12 cellular contexts compared by ENCODE assay signal in genomic region chr11:33266418-33267215, GRCh38. TPM values are rescaled to one million over a fixed set of nuclear protein-coding genes. Genes with fewer than 3 reads are reported as not detected.
A peak's percentile ranks its signal among the peaks of the same experiment; 100 is the strongest.
DNase-seq lines count a peak whose midpoint lies in the region; ATAC-seq and TF ChIP-seq lines count a peak whose summit lies in the region.
"Had no signal": no experiment of that assay in that cellular context is flagged by ENCODE, and none has a peak within 500 bp of the region (broad histone marks: within the 10 kb centered on the region; RNA-seq: fewer than 3 reads in every experiment).

No MANE protein-coding gene starts in this region.

- intact Hi-C loops in left ventricle myocardium superior (cut with micrococcal nuclease): no loop called here

- TF ChIP-seq EP300 in suprapubic skin (IDR thresholded peaks at IDR 0.05): no peak

- H3K4me3 ChIP-seq in suprapubic skin: no peak overlapping the region
- H3K4me3 ChIP-seq: SJCRH30 had no signal

- no peaks in the 10 kb centered on the region for H3K36me3 ChIP-seq in suprapubic skin
- H3K36me3 ChIP-seq: SJCRH30 had no signal

- 55% methylated on average over 8 of the region's 8 CpGs for WGBS in suprapubic skin

- no peaks in the 10 kb centered on the region for H3K27me3 ChIP-seq in suprapubic skin
- H3K27me3 ChIP-seq: SJCRH30 had no signal

- H3K27ac ChIP-seq in suprapubic skin: peak overlapping the region; percentile 44
- H3K27ac ChIP-seq: 22Rv1, SJCRH30 had no signal

- no peak for TF ChIP-seq CTCF in suprapubic skin (IDR thresholded peaks at IDR 0.05)

- DNase-seq in DMS53 (lab: John Stamatoyannopoulos, UW) (peak; percentile 2), DMS53 treated with DMSO at 0.1 percent for 48 hours (lab: John Stamatoyannopoulos, UW; ENCODE audit: unreplicated experiment) (no peak), amniotic epithelial cell (ENCODE audit: low read depth) (peak; percentile 94), left ventricle myocardium superior (peak; percentile 57), suprapubic skin (ENCODE audit: low spot score in 2 of 2) (no peak), activated T-cell treated with anti-CD3 and anti-CD28 coated beads for 4 hours (no peak)
- DNase-seq: activated CD8-positive, alpha-beta memory T cell treated with anti-CD3 and anti-CD28 coated beads, Interleukin-2, amount 50 U/mL, for 4 hours; NCI-H146 had no signal

- TF ChIP-seq POLR2A in suprapubic skin (IDR thresholded peaks at IDR 0.05): no peak

- H3K9me3 ChIP-seq in suprapubic skin: no peaks in the 10 kb centered on the region
- H3K9me3 ChIP-seq: SJCRH30 had no signal

- H3K4me1 ChIP-seq in suprapubic skin: peaks cover 71% of the 10 kb centered on the region

- peak; percentile 71 for ATAC-seq in left ventricle myocardium superior
- no peak for ATAC-seq in HG02852 (IDR thresholded peaks at IDR 0.05; ENCODE audit: unreplicated experiment)
- no peak for ATAC-seq in GM21390 (IDR thresholded peaks at IDR 0.05; ENCODE audit: unreplicated experiment)

RNA-seq across cellular contexts. Expression of gene HIPK3, which starts 9.4 kb away (rescaled TPM):
- total RNA-seq in left ventricle myocardium superior (306 TPM), suprapubic skin (100 to 1,000 TPM in 1 of 4 donors, 10 to 100 TPM in 3; 76.4 to 110 (median 90.6) TPM)

Comparison
In these comparisons a context has a peak if more than half of its experiments do, and no peak if none do; other contexts are left out.
1. DNase-seq: peak in DMS53 (single experiment), amniotic epithelial cell (single experiment) and left ventricle myocardium superior (single experiment); none in DMS53 treated with DMSO at 0.1 percent for 48 hours (single experiment), suprapubic skin (0 of 2) and activated T-cell treated with anti-CD3 and anti-CD28 coated beads for 4 hours (single experiment).